In genomic region chr12:45342171-45342570, GRCh38 we compare ENCODE assay signal across 35 cellular contexts.
"Had no signal": no experiment of that assay in that cellular context is flagged by ENCODE, and none has a peak within 500 bp of the region (broad histone marks: within the 10 kb centered on the region; RNA-seq: fewer than 3 reads in every experiment).

No MANE protein-coding gene starts in this region.

- H3K27ac Mint-ChIP-seq: activated B cell treated with CpG ODN at 0.5 μM for 24 hours; activated CD8-positive, alpha-beta T cell treated with anti-CD3 and anti-CD28 coated beads for 36 hours; activated naive CD4-positive, alpha-beta T cell treated with anti-CD3 and anti-CD28 coated beads for 36 hours; activated naive CD4-positive, alpha-beta T cell treated with anti-CD3 and anti-CD28 coated beads, Interleukin-2, amount 50 U/mL, for 24 hours; activated naive CD8-positive, alpha-beta T cell treated with anti-CD3 and anti-CD28 coated beads for 36 hours; activated naive CD8-positive, alpha-beta T cell treated with anti-CD3 and anti-CD28 coated beads, Interleukin-2, amount 50 U/mL, for 24 hours; activated T-helper 1 cell treated with anti-CD3 and anti-CD28 coated beads, Interleukin-12 subunit alpha, Interleukin-12 subunit beta, Interleukin-2, Interleukin-4 antibody, amounts not matched to agents 30 ng/mL and 10 ng/mL and 1 ng/mL, durations not matched to agents 14 hours and 24 hours and 36 hours; activated T-helper 2 cell treated with anti-CD3 and anti-CD28 coated beads, Interferon-gamma antibody, Interleukin-2, Interleukin-4, amounts not matched to agents 10 μg/mL and 5 μg/mL and 100 μg/mL, durations not matched to agents 14 hours and 24 hours and 36 hours; T-helper 17 cell; T-helper 2 cell treated with Interferon-gamma antibody and Interleukin-4, amounts not matched to agents 5 μg/mL and 100 μg/mL, for 36 hours had no signal

- H3K27me3 Mint-ChIP-seq: activated B cell treated with CpG ODN at 0.5 μM for 24 hours; activated CD8-positive, alpha-beta T cell treated with anti-CD3 and anti-CD28 coated beads for 36 hours; activated naive CD4-positive, alpha-beta T cell treated with anti-CD3 and anti-CD28 coated beads, Interleukin-2, amount 50 U/mL, for 24 hours; activated naive CD8-positive, alpha-beta T cell treated with anti-CD3 and anti-CD28 coated beads for 36 hours; activated naive CD8-positive, alpha-beta T cell treated with anti-CD3 and anti-CD28 coated beads, Interleukin-2, amount 50 U/mL, for 24 hours; effector memory CD8-positive, alpha-beta T cell; T-helper 17 cell had no signal

- H3K36me3 ChIP-seq: adrenal gland, WERI-Rb-1 had no signal

- H3K27ac ChIP-seq: adrenal gland, body of pancreas, esophagus squamous epithelium, WERI-Rb-1 had no signal

- H3K4me1 Mint-ChIP-seq: activated B cell treated with CpG ODN at 0.5 μM for 24 hours; activated naive CD4-positive, alpha-beta T cell treated with anti-CD3 and anti-CD28 coated beads, Interleukin-2, amount 50 U/mL, for 24 hours had no signal

- H3K4me3 ChIP-seq: adrenal gland, body of pancreas, esophagus squamous epithelium had no signal

- H3K9me3 Mint-ChIP-seq: activated B cell treated with CpG ODN at 0.5 μM for 24 hours; activated CD8-positive, alpha-beta T cell treated with anti-CD3 and anti-CD28 coated beads for 36 hours; activated naive CD4-positive, alpha-beta T cell treated with anti-CD3 and anti-CD28 coated beads for 36 hours; activated naive CD4-positive, alpha-beta T cell treated with anti-CD3 and anti-CD28 coated beads, Interleukin-2, amount 50 U/mL, for 24 hours; activated naive CD8-positive, alpha-beta T cell treated with anti-CD3 and anti-CD28 coated beads for 36 hours; activated naive CD8-positive, alpha-beta T cell treated with anti-CD3 and anti-CD28 coated beads, Interleukin-2, amount 50 U/mL, for 24 hours; activated T-helper 1 cell treated with anti-CD3 and anti-CD28 coated beads, Interleukin-12 subunit alpha, Interleukin-12 subunit beta, Interleukin-2, Interleukin-4 antibody, amounts not matched to agents 30 ng/mL and 10 ng/mL and 1 ng/mL, durations not matched to agents 14 hours and 24 hours and 36 hours; activated T-helper 2 cell treated with anti-CD3 and anti-CD28 coated beads, Interferon-gamma antibody, Interleukin-2, Interleukin-4, amounts not matched to agents 10 μg/mL and 5 μg/mL and 100 μg/mL, durations not matched to agents 14 hours and 24 hours and 36 hours; effector memory CD8-positive, alpha-beta T cell; T-helper 2 cell treated with Interferon-gamma antibody and Interleukin-4, amounts not matched to agents 5 μg/mL and 100 μg/mL, for 36 hours had no signal

- DNase-seq: activated B cell treated with CpG ODN at 0.5 μM for 24 hours; activated CD4-positive, alpha-beta T cell treated with anti-CD3 and anti-CD28 coated beads for 48 hours; activated CD4-positive, alpha-beta T cell treated with anti-CD3 and anti-CD28 coated beads, Interleukin-2, amount 50 U/mL, for 1 hour; activated CD4-positive, alpha-beta T cell treated with anti-CD3 and anti-CD28 coated beads, Interleukin-2, amount 50 U/mL, for 48 hours; activated CD8-positive, alpha-beta memory T cell treated with anti-CD3 and anti-CD28 coated beads for 24 hours; activated CD8-positive, alpha-beta memory T cell treated with anti-CD3 and anti-CD28 coated beads, Interleukin-2, amount 50 U/mL, for 4 hours; activated CD8-positive, alpha-beta T cell treated with anti-CD3 and anti-CD28 coated beads for 36 hours; activated effector memory CD4-positive, alpha-beta T cell treated with anti-CD3 and anti-CD28 coated beads, Interleukin-2, amount 50 U/mL, for 16 hours; activated naive CD4-positive, alpha-beta T cell treated with anti-CD3 and anti-CD28 coated beads for 36 hours; activated naive CD8-positive, alpha-beta T cell treated with anti-CD3 and anti-CD28 coated beads for 36 hours; activated naive CD8-positive, alpha-beta T cell treated with anti-CD3 and anti-CD28 coated beads, Interleukin-2, amount 50 U/mL, for 24 hours; activated T-cell treated with anti-CD3 and anti-CD28 coated beads, Interleukin-2, amount 50 U/mL, for 1 hour; activated T-cell treated with anti-CD3 and anti-CD28 coated beads, Interleukin-2, amount 50 U/mL, for 48 hours; adrenal gland; amygdala; aorta; body of pancreas; caudate nucleus; cortex of kidney; dermis blood vessel endothelial cell; effector CD4-positive, alpha-beta T cell; effector memory CD8-positive, alpha-beta T cell; erythroblast; esophagus squamous epithelium; foreskin melanocyte; T-helper 1 cell; T-helper 17 cell; T1000; WERI-Rb-1 had no signal

- FAIRE-seq: colon had no signal

- H3K27me3 ChIP-seq: adrenal gland, body of pancreas, esophagus squamous epithelium had no signal

- H3K4me3 Mint-ChIP-seq: activated B cell treated with CpG ODN at 0.5 μM for 24 hours; activated CD8-positive, alpha-beta T cell treated with anti-CD3 and anti-CD28 coated beads for 36 hours; activated naive CD4-positive, alpha-beta T cell treated with anti-CD3 and anti-CD28 coated beads for 36 hours; activated naive CD4-positive, alpha-beta T cell treated with anti-CD3 and anti-CD28 coated beads, Interleukin-2, amount 50 U/mL, for 24 hours; activated naive CD8-positive, alpha-beta T cell treated with anti-CD3 and anti-CD28 coated beads for 36 hours; activated naive CD8-positive, alpha-beta T cell treated with anti-CD3 and anti-CD28 coated beads, Interleukin-2, amount 50 U/mL, for 24 hours; activated T-helper 1 cell treated with anti-CD3 and anti-CD28 coated beads, Interleukin-12 subunit alpha, Interleukin-12 subunit beta, Interleukin-2, Interleukin-4 antibody, amounts not matched to agents 30 ng/mL and 10 ng/mL and 1 ng/mL, durations not matched to agents 14 hours and 24 hours and 36 hours; effector memory CD8-positive, alpha-beta T cell; T-helper 17 cell; T-helper 2 cell treated with Interferon-gamma antibody and Interleukin-4, amounts not matched to agents 5 μg/mL and 100 μg/mL, for 36 hours had no signal

- H3K9me3 ChIP-seq: adrenal gland, body of pancreas, esophagus squamous epithelium had no signal

- H3K4me1 ChIP-seq: adrenal gland had no signal

- ATAC-seq: activated CD4-positive, CD25-positive, alpha-beta regulatory T cell treated with anti-CD3 and anti-CD28 coated beads, Interleukin-2, amount 50 U/mL, for 24 hours; activated CD8-positive, alpha-beta T cell treated with anti-CD3 and anti-CD28 coated beads for 36 hours; body of pancreas; effector memory CD8-positive, alpha-beta T cell; T-helper 17 cell had no signal
